8 cellular contexts compared by ENCODE assay signal in the genomic region with DNA sequence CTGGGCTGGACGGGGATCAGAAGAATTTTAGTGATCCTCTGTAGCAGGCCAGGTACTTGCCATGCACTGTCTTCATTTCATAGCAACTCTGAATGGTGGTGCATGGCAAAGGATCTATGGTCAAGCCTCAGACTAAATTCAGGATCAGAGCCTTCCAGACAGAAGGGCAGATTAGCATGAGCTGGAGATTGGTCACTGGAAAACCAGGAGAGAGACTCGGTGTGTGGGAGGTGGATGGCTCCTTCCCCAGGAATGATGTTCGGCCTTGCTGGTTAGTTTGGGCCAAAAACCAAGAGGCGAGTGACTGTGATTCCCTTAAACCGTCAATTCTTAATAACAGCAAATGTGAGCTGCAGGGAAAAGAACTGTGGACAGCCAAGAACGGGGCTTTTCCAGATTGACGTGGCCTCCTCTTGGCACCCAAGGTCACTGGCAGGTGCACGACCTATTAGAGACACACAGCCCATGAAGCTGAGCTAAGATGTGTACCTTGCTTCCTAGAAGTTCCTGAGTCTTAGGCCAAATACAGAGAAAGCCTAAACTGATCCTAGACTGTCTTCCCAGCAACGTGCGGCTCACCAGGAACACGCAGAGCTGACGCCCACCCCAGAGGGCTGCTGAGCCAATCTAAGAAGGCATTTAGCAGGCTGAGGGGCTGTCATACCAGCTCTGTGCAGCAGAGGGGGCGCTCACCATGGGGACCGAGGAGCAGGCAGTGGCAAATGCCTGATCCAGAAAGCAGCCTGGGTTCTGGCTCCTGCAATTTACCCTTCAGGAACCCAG. TPM values are rescaled to one million over a fixed set of nuclear protein-coding genes. Genes with fewer than 3 reads are reported as not detected.
DNase-seq lines count a peak whose midpoint lies in the region; ATAC-seq and TF ChIP-seq lines count a peak whose summit lies in the region.

No MANE protein-coding gene starts in this region.

- no peaks in the 10 kb centered on the region for H3K4me1 ChIP-seq in DOHH2 (ENCODE audit: control insufficient read depth, low read length)
- peaks cover 0 to 3% of the 10 kb centered on the region in 2 donors for H3K4me1 ChIP-seq in adrenal gland (replicated peaks in 1 of 2)
- H3K4me1 ChIP-seq in right cardiac atrium (ENCODE audit: control insufficient read depth, insufficient read depth, low read length) = no peaks in the 10 kb centered on the region
- H3K4me1 ChIP-seq in gastrocnemius medialis = peaks cover 21 to 31% of the 10 kb centered on the region in 2 donors

- H3K9me2 ChIP-seq in DOHH2 (replicated peaks; ENCODE audit: control insufficient read depth, low read length) = no peaks in the 10 kb centered on the region

- no peak overlapping the region for H3K4me2 ChIP-seq in DOHH2 (ENCODE audit: low read length)

- no peaks in the 10 kb centered on the region for H3K4me1 Mint-ChIP-seq in T-cell

- TF ChIP-seq CTCF in DOHH2 (IDR thresholded peaks at IDR 0.05; ENCODE audit: low read depth, low read length, poor library complexity, severe bottlenecking) = peak; percentile 87
- TF ChIP-seq CTCF in adrenal gland (IDR thresholded peaks at IDR 0.05) = peak; percentile 84 to 94 (median 90)
- peak; percentile 87 to 92 (median 90) for TF ChIP-seq CTCF in gastrocnemius medialis (IDR thresholded peaks at IDR 0.05 in 4 of 5, conservative IDR thresholded peaks at IDR 0.05 in 1 of 5)

- H3K36me3 Mint-ChIP-seq in T-cell = no peaks in the 10 kb centered on the region

- POLR2A ChIA-PET in T-cell (lab: Charles Lee) = no interaction called here

- intact Hi-C loops in adrenal gland (cut with DNase I) (no loop called here), right cardiac atrium (cut with DNase I) (no loop called here), gastrocnemius medialis (cut with DNase I; ENCODE audit: low total_unique reads) (loop anchor here (1.0 to 5.0 kb wide), 3 partner anchors 28 to 1792 kb away; no protein-coding TSS in a partner anchor)

- no peak overlapping the region for H3K27ac ChIP-seq in DOHH2 (ENCODE audit: low read depth, low read length)
- peak overlapping the region in 2 of 5 donors; percentile 1 to 52 for H3K27ac ChIP-seq in adrenal gland
- no peak overlapping the region for H3K27ac ChIP-seq in right cardiac atrium (ENCODE audit: low read length)
- H3K27ac ChIP-seq in gastrocnemius medialis = peak overlapping the region in 1 of 4 donors; percentile 81

- WGBS in adrenal gland, 4 donors = 32 to 49% (median 35%) methylated on average over 7 to 14 of the region's 14 CpGs
- 45% methylated on average over 14 of the region's 14 CpGs for WGBS in right cardiac atrium

- H3K79me2 ChIP-seq in DOHH2 (ENCODE audit: control insufficient read depth, low read length) = no peaks in the 10 kb centered on the region

- no peaks in the 10 kb centered on the region for H3K9me3 ChIP-seq in DOHH2 (ENCODE audit: control insufficient read depth, insufficient read depth, low read length)
- no peaks in the 10 kb centered on the region for H3K9me3 ChIP-seq in adrenal gland (replicated peaks in 1 of 3)
- H3K9me3 ChIP-seq in right cardiac atrium (ENCODE audit: control insufficient read depth, low read length) = no peaks in the 10 kb centered on the region
- no peaks in the 10 kb centered on the region for H3K9me3 ChIP-seq in gastrocnemius medialis

- no peak overlapping the region for H3K4me3 Mint-ChIP-seq in T-cell

- ATAC-seq in T-cell (replicated peaks in 1 of 4) (peak; percentile 68 to 75 (median 73)), right cardiac atrium (peak; percentile 46 to 68), gastrocnemius medialis (peak; percentile 24 to 78), GM21825 (IDR thresholded peaks at IDR 0.05; ENCODE audit: unreplicated experiment) (no peak), GM18511 (IDR thresholded peaks at IDR 0.05; ENCODE audit: unreplicated experiment) (no peak)

- H3F3A ChIP-seq in DOHH2 (ENCODE audit: control insufficient read depth, insufficient read depth) = no peaks in the 10 kb centered on the region

- in situ Hi-C loops in gastrocnemius medialis (cut with MboI; ENCODE audit: low sequenced_read_pairs in 4 of 4) = no loop called here

- H3K27me3 ChIP-seq in DOHH2 (ENCODE audit: control insufficient read depth, low read length) (no peaks in the 10 kb centered on the region), adrenal gland (no peaks in the 10 kb centered on the region), right cardiac atrium (ENCODE audit: control insufficient read depth, insufficient read depth) (no peaks in the 10 kb centered on the region), gastrocnemius medialis (no peaks in the 10 kb centered on the region)

- no peaks in the 10 kb centered on the region for H3K36me3 ChIP-seq in DOHH2 (ENCODE audit: control insufficient read depth, low read length)
- H3K36me3 ChIP-seq in adrenal gland (replicated peaks in 1 of 2) = no peaks in the 10 kb centered on the region
- peaks cover 0 to under 1% of the 10 kb centered on the region in 2 donors for H3K36me3 ChIP-seq in gastrocnemius medialis

- no peaks in the 10 kb centered on the region; the same call in 1 of the 2 replicates for H4K20me1 ChIP-seq in DOHH2 (ENCODE audit: control insufficient read depth, insufficient read depth, low read depth, low read length)

- peak; percentile 54 to 74 for DNase-seq in Kasumi-1 (lab: John Stamatoyannopoulos, UW)
- peak; percentile 19 to 76 (median 64) for DNase-seq in T-cell
- DNase-seq in adrenal gland = peak; percentile 75 to 91 (median 84)
- peak; percentile 77 to 92 (median 89) for DNase-seq in right cardiac atrium
- DNase-seq in gastrocnemius medialis = peak; percentile 60 to 70

- no peaks in the 10 kb centered on the region for H3K9me3 Mint-ChIP-seq in T-cell

- CTCF ChIA-PET in T-cell (lab: Charles Lee) = interaction anchor here (0.6 to 1.7 kb wide), 14 partner anchors 8 to 357 kb away, joined by 3 to 17 read pairs (median 4); a partner anchor contains a TSS

- H3K27me3 Mint-ChIP-seq in T-cell = no peaks in the 10 kb centered on the region

- no peak overlapping the region for H3K4me3 ChIP-seq in DOHH2 (ENCODE audit: low read length)
- H3K4me3 ChIP-seq in adrenal gland = no peak overlapping the region
- no peak overlapping the region for H3K4me3 ChIP-seq in right cardiac atrium (ENCODE audit: low read length)
- H3K4me3 ChIP-seq in gastrocnemius medialis = no peak overlapping the region

- H3K27ac Mint-ChIP-seq in T-cell = no peak overlapping the region

- TF ChIP-seq POLR2A in adrenal gland (IDR thresholded peaks at IDR 0.05) (no peak), gastrocnemius medialis (IDR thresholded peaks at IDR 0.05) (no peak)

RNA-seq across cellular contexts. Expression of a gene that starts 18.5 kb away (rescaled TPM):
- total RNA-seq in T-cell = 1 to 10 TPM in 4 of 5 donors, under 1 TPM in 1; 0.85 to 2.8 (median 2.2) TPM
- 10 to 100 TPM; 18.1 to 46.9 (median 26.5) TPM for total RNA-seq in adrenal gland
- 10 to 100 TPM; 11.3 to 15.1 (median 12.5) TPM for polyA plus RNA-seq in adrenal gland
- 10 to 100 TPM; 22.2 to 35.5 (median 27.1) TPM for total RNA-seq in right cardiac atrium
- 23.6 TPM for polyA plus RNA-seq in right cardiac atrium
- 10 to 100 TPM; 22.8 to 35.3 (median 31.4) TPM for total RNA-seq in gastrocnemius medialis

RNA-seq across cellular contexts. Expression of a gene that starts 24.4 kb away (rescaled TPM):
- total RNA-seq in T-cell (not detected), adrenal gland (not detected), right cardiac atrium (not detected), gastrocnemius medialis (not detected)
- polyA plus RNA-seq in adrenal gland (not detected), right cardiac atrium (not detected)

Comparison
In these comparisons a context has a peak if more than half of its experiments do, and no peak if none do; other contexts are left out.
1. ATAC-seq: peak in T-cell (4 of 4), right cardiac atrium (2 of 2) and gastrocnemius medialis (2 of 2); none in GM21825 (single experiment) and GM18511 (single experiment).
2. RNA of a gene that starts 18.5 kb away (total RNA-seq): 22.8 to 35.3 TPM in gastrocnemius medialis, 22.2 to 35.5 TPM in right cardiac atrium and 18.1 to 46.9 TPM in adrenal gland; 0.85 to 2.8 TPM in T-cell; every median in the first group is over 4 times any median in the second.
3. Peak in every context shown above with its lines, with median percentiles within 50 percentile points of each other: CTCF ChIP-seq and DNase-seq.